Comparison of ENCODE assay signal across 13 cellular contexts in the genomic region with DNA sequence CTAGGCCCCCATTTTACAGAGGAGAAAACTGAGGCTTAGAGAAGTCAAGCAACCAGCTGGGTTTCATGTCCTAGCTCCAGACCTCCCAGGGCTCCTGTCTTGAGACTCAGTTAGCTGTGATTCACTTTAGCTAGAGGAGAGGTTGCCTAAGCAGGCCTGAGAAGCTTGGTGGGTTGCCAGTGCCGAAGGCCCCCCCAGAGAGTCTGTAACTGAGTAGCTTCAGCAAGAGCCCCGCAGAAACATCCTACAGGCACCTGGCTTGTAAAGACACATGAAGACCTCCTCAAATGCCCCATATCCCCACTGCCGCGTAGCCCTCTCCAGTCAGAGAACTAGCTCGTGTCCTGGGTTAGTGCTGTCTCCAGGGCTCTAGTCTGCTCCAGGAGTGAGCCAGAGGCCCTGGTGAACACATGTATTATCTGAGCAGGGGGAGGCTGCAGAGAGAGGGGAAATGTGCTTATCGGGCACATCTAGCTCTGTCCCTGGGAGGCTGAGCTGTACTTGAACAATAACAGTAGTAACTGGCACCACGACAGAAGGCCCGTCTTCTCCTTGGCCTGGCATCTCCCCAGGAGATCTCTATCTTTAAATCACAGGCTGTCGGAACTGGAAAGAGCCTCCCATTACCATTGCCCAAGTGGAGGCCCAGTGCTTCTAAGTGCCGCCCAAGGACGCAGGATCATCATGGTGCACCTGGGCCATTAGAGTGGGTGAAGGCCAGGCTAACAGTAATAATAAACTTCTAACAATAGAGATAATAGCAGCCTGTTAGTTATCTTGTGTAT. TPM values are rescaled to one million over a fixed set of nuclear protein-coding genes. Genes with fewer than 3 reads are reported as not detected.
DNase-seq lines count a peak whose midpoint lies in the region; ATAC-seq, FAIRE-seq and TF ChIP-seq lines count a peak whose summit lies in the region.
"Had no signal": no experiment of that assay in that cellular context is flagged by ENCODE, and none has a peak within 500 bp of the region (broad histone marks: within the 10 kb centered on the region; RNA-seq: fewer than 3 reads in every experiment).

No MANE protein-coding gene starts in this region.

- 78% methylated on average over 11 of the region's 11 CpGs for WGBS in sigmoid colon, 2 donors

- dilution Hi-C loops in endothelial cell of umbilical vein (cut with MboI; ENCODE audit: extremely low pct_ligation_motif_present, low sequenced_read_pairs), result no loop called here

- no peak overlapping the region for H2AFZ ChIP-seq in endothelial cell of umbilical vein (ENCODE audit: low read depth, low read length)

- DNase-seq in BE2C, result peak; percentile 89
- no peak for DNase-seq in Panc1 (ENCODE audit: low read depth, low spot score)
- DNase-seq in endothelial cell of umbilical vein (ENCODE audit: low read depth, low spot score), result peak; percentile 53
- DNase-seq in mesothelial cell of epicardium (ENCODE audit: low spot score in 2 of 2, unreplicated experiment in 2 of 2), result no peak
- no peak for DNase-seq in mucosa of gallbladder (ENCODE audit: low spot score)
- no peak for DNase-seq in sigmoid colon
- DNase-seq in endothelial cell (ENCODE audit: low spot score), result no peak
- DNase-seq: activated B cell treated with CpG ODN at 0.5 μM for 24 hours, AML-193 had no signal

- H3K27ac Mint-ChIP-seq in mesothelial cell of epicardium (peak overlapping the region; percentile 83), endothelial cell (ENCODE audit: unreplicated experiment) (no peak overlapping the region)
- H3K27ac Mint-ChIP-seq: activated B cell treated with CpG ODN at 0.5 μM for 24 hours; activated T-helper 17 cell treated with anti-CD3 and anti-CD28 coated beads, Interleukin-2, amount 50 U/mL, for 72 hours; stimulated activated naive CD8-positive, alpha-beta T cell treated with anti-CD3 and anti-CD28 coated beads, Interleukin-15, Interleukin-2, amounts not matched to agents 100 ng/mL and 50 ng/mL, for 24 hours had no signal

- H3K9me3 Mint-ChIP-seq in mesothelial cell of epicardium (no peaks in the 10 kb centered on the region), endothelial cell (ENCODE audit: unreplicated experiment) (no peaks in the 10 kb centered on the region)
- H3K9me3 Mint-ChIP-seq: activated B cell treated with CpG ODN at 0.5 μM for 24 hours; activated T-helper 17 cell treated with anti-CD3 and anti-CD28 coated beads, Interleukin-2, amount 50 U/mL, for 72 hours; stimulated activated naive CD8-positive, alpha-beta T cell treated with anti-CD3 and anti-CD28 coated beads, Interleukin-15, Interleukin-2, amounts not matched to agents 100 ng/mL and 50 ng/mL, for 24 hours had no signal

- H3K4me1 ChIP-seq in BE2C (peaks cover 93% of the 10 kb centered on the region), Panc1 (ENCODE audit: control insufficient read depth, insufficient read depth, low read length) (no peaks in the 10 kb centered on the region), endothelial cell of umbilical vein (ENCODE audit: control insufficient read depth, extremely low read depth, insufficient read depth, low read length) (peaks cover 27% of the 10 kb centered on the region), sigmoid colon (peaks cover 0 to 35% (median 26%) of the 10 kb centered on the region in 4 donors)

- H3K4me3 Mint-ChIP-seq in mesothelial cell of epicardium (no peak overlapping the region), endothelial cell (ENCODE audit: unreplicated experiment) (no peak overlapping the region)
- H3K4me3 Mint-ChIP-seq: activated B cell treated with CpG ODN at 0.5 μM for 24 hours; activated T-helper 17 cell treated with anti-CD3 and anti-CD28 coated beads, Interleukin-2, amount 50 U/mL, for 72 hours; stimulated activated naive CD8-positive, alpha-beta T cell treated with anti-CD3 and anti-CD28 coated beads, Interleukin-15, Interleukin-2, amounts not matched to agents 100 ng/mL and 50 ng/mL, for 24 hours had no signal

- H3K36me3 ChIP-seq in BE2C (peaks cover 31% of the 10 kb centered on the region), Panc1 (ENCODE audit: control insufficient read depth, insufficient read depth, low read length) (no peaks in the 10 kb centered on the region), endothelial cell of umbilical vein (ENCODE audit: control insufficient read depth in 2 of 2, extremely low read depth in 1 of 2, insufficient read depth in 2 of 2, low read length in 2 of 2) (no peaks in the 10 kb centered on the region), sigmoid colon (no peaks in the 10 kb centered on the region)

- H3K4me2 ChIP-seq in endothelial cell of umbilical vein (ENCODE audit: insufficient read depth, low read length), result no peak overlapping the region

- TF ChIP-seq CTCF in BE2C (IDR thresholded peaks at IDR 0.05; ENCODE audit: low read depth, low read length) (no peak), Panc1 (IDR thresholded peaks at IDR 0.05) (no peak), endothelial cell of umbilical vein (IDR thresholded peaks at IDR 0.05; ENCODE audit: extremely low read depth in 1 of 2, insufficient read depth in 1 of 2, low read depth in 1 of 2, low read length in 2 of 2) (no peak), mesothelial cell of epicardium (IDR thresholded peaks at IDR 0.05; ENCODE audit: unreplicated experiment) (no peak), sigmoid colon (IDR thresholded peaks at IDR 0.05) (no peak), endothelial cell (IDR thresholded peaks at IDR 0.05; ENCODE audit: unreplicated experiment) (no peak)

- in situ Hi-C loops in Panc1 (cut with HindIII; ENCODE audit: low pct_unique_long_range_greater_than_20kb, low sequenced_read_pairs), result no loop called here

- H3K4me3 ChIP-seq in BE2C (ENCODE audit: low read depth, low read length) (peak overlapping the region; percentile 6), Panc1 (ENCODE audit: low read depth in 2 of 2, low read length in 2 of 2) (no peak overlapping the region), endothelial cell of umbilical vein (replicated peaks in 1 of 3; ENCODE audit: insufficient read depth in 1 of 3, low read depth in 1 of 3, low read length in 3 of 3) (no peak overlapping the region), sigmoid colon (no peak overlapping the region)
- H3K4me3 ChIP-seq: lung had no signal

- no peaks in the 10 kb centered on the region for H4K20me1 ChIP-seq in endothelial cell of umbilical vein (replicated peaks; ENCODE audit: control insufficient read depth, extremely low read depth, insufficient read depth, low read length)

- no peak for TF ChIP-seq EP300 in sigmoid colon (IDR thresholded peaks at IDR 0.05)

- no peaks in the 10 kb centered on the region for H3K27me3 ChIP-seq in BE2C
- no peaks in the 10 kb centered on the region for H3K27me3 ChIP-seq in Panc1 (ENCODE audit: control insufficient read depth, insufficient read depth, low read length)
- peaks cover 0 to 8% of the 10 kb centered on the region in 2 experiments for H3K27me3 ChIP-seq in endothelial cell of umbilical vein (ENCODE audit: control insufficient read depth in 2 of 2, insufficient read depth in 2 of 2, low read length in 2 of 2)
- no peaks in the 10 kb centered on the region for H3K27me3 ChIP-seq in sigmoid colon

- H3K9me1 ChIP-seq in endothelial cell of umbilical vein (replicated peaks; ENCODE audit: control insufficient read depth, extremely low read depth, insufficient read depth, low read length), result no peaks in the 10 kb centered on the region

- no peaks in the 10 kb centered on the region for H3K27me3 Mint-ChIP-seq in mesothelial cell of epicardium (ENCODE audit: low read depth)
- H3K27me3 Mint-ChIP-seq in endothelial cell (ENCODE audit: unreplicated experiment), result peaks cover 22% of the 10 kb centered on the region
- H3K27me3 Mint-ChIP-seq: stimulated activated naive CD8-positive, alpha-beta T cell treated with anti-CD3 and anti-CD28 coated beads, Interleukin-15, Interleukin-2, amounts not matched to agents 100 ng/mL and 50 ng/mL, for 24 hours had no signal

- intact Hi-C loops in Panc1 (cut with micrococcal nuclease; ENCODE audit: unreplicated experiment) (no loop called here), endothelial cell of umbilical vein (cut with micrococcal nuclease) (no loop called here), sigmoid colon (cut with DNase I) (no loop called here)

- TF ChIP-seq POLR2A in endothelial cell of umbilical vein (IDR thresholded peaks at IDR 0.05; ENCODE audit: low read depth, low read length) (no peak), sigmoid colon (IDR thresholded peaks at IDR 0.05) (no peak)

- ATAC-seq in Panc1 (peak; percentile 20; the same call in 1 of the 2 replicates), HG03280 (IDR thresholded peaks at IDR 0.05; ENCODE audit: unreplicated experiment) (no peak)
- ATAC-seq: activated T-helper 17 cell treated with anti-CD3 and anti-CD28 coated beads, Interleukin-2, amount 50 U/mL, for 72 hours had no signal

- H3K79me2 ChIP-seq in endothelial cell of umbilical vein (ENCODE audit: control insufficient read depth, insufficient read depth, low read length), result no peaks in the 10 kb centered on the region

- H3K4me1 Mint-ChIP-seq in mesothelial cell of epicardium (peaks cover 77% of the 10 kb centered on the region), endothelial cell (ENCODE audit: unreplicated experiment) (peaks cover 73% of the 10 kb centered on the region)
- H3K4me1 Mint-ChIP-seq: activated T-helper 17 cell treated with anti-CD3 and anti-CD28 coated beads, Interleukin-2, amount 50 U/mL, for 72 hours had no signal

- no TSS peak for BruUV-seq in Panc1 (replicated peaks; lab: Mats Ljungman, UMichigan)
- no TSS peak for BruUV-seq in endothelial cell of umbilical vein (replicated peaks; lab: Mats Ljungman, UMichigan)

- H3K27ac ChIP-seq in Panc1 (ENCODE audit: low read length), result no peak overlapping the region
- H3K27ac ChIP-seq in endothelial cell of umbilical vein (ENCODE audit: insufficient read depth, low read depth, low read length), result no peak overlapping the region
- H3K27ac ChIP-seq in sigmoid colon, result no peak overlapping the region

- H3K9me3 ChIP-seq in BE2C (no peaks in the 10 kb centered on the region), Panc1 (ENCODE audit: control insufficient read depth, insufficient read depth, low read depth, low read length) (no peaks in the 10 kb centered on the region), endothelial cell of umbilical vein (replicated peaks; ENCODE audit: control insufficient read depth, insufficient read depth, low read length) (no peaks in the 10 kb centered on the region), sigmoid colon (no peaks in the 10 kb centered on the region)

- CTCF ChIA-PET in Panc1 (lab: Charles Lee) (no interaction called here), endothelial cell of umbilical vein (lab: Charles Lee) (interaction anchor here (0.9 to 2.8 kb wide), 15 partner anchors 11 to 317 kb away, joined by 3 to 19 read pairs (median 5); a partner anchor contains a TSS)

- POLR2A ChIA-PET in Panc1 (lab: Charles Lee) (no interaction called here), endothelial cell of umbilical vein (lab: Charles Lee) (interaction anchor here (0.6 kb wide), 1 partner anchor 29 kb away, joined by 3 read pairs; no protein-coding TSS in a partner anchor)

- no peaks in the 10 kb centered on the region for H3K36me3 Mint-ChIP-seq in mesothelial cell of epicardium
- H3K36me3 Mint-ChIP-seq in endothelial cell (ENCODE audit: low read depth, unreplicated experiment), result peaks cover 5% of the 10 kb centered on the region

- no peak overlapping the region for H3K9ac ChIP-seq in endothelial cell of umbilical vein (replicated peaks; ENCODE audit: extremely low read depth, insufficient read depth, low read length)

- FAIRE-seq in endothelial cell of umbilical vein (lab: Jason Lieb, UNC), result no peak

RNA-seq across cellular contexts. Expression of a gene that starts 28.9 kb away (rescaled TPM):
- polyA plus RNA-seq in BE2C (2012; ENCODE audit: insufficient read depth, insufficient read length, low read depth), result 181 TPM
- total RNA-seq in Panc1 (2021; ENCODE audit: unreplicated experiment) (1.1 TPM), endothelial cell of umbilical vein (2.5 and 5.4 TPM in 2 replicates), mesothelial cell of epicardium (84.8 to 91.5 TPM (median 85.7 TPM) in 3 replicates), mucosa of gallbladder (115 TPM), sigmoid colon (1 to 10 TPM; 1.4 to 3.0 (median 1.7) TPM), endothelial cell (ENCODE audit: unreplicated experiment) (231 TPM)
- polyA plus RNA-seq in Panc1 (2012; ENCODE audit: insufficient read length), result 0.68 TPM
- polyA plus RNA-seq in endothelial cell of umbilical vein (0.39 and 0.57 TPM in 2 replicates), sigmoid colon (10 to 100 TPM in 1 of 3 donors, 1 to 10 TPM in 2; 1.8 to 12.7 (median 2.8) TPM)
- polyA plus RNA-seq in endothelial cell of umbilical vein (2011; cell fraction: cytosol; rRNA removed), result 0.37 and 0.45 TPM in 2 replicates
- 0.73 and 0.76 TPM in 2 replicates for polyA plus RNA-seq in endothelial cell of umbilical vein (2011; cell fraction: nucleus; rRNA removed)
- 0.18 and 0.37 TPM in 2 replicates for polyA plus RNA-seq in endothelial cell of umbilical vein (2012)
- 0.39 and 0.49 TPM in 2 replicates for polyA minus RNA-seq in endothelial cell of umbilical vein
- 3.7 TPM for polyA minus RNA-seq in endothelial cell of umbilical vein (2011; cell fraction: cytosol; rRNA and poly(A)+ RNA removed)
- polyA minus RNA-seq in endothelial cell of umbilical vein (2011; cell fraction: nucleus; rRNA and poly(A)+ RNA removed), result 0.24 and 0.29 TPM in 2 replicates
- total RNA-seq: activated B cell treated with CpG ODN at 0.5 μM for 24 hours had no signal

Comparison
In these comparisons a context has a peak if more than half of its experiments do, and no peak if none do; other contexts are left out.
1. DNase-seq: peak in BE2C (single experiment) and endothelial cell of umbilical vein (single experiment); none in Panc1 (single experiment), mesothelial cell of epicardium (0 of 2), mucosa of gallbladder (single experiment), sigmoid colon (single experiment) and endothelial cell (single experiment).
2. RNA of a gene that starts 28.9 kb away (total RNA-seq): 231 TPM in endothelial cell (single experiment), 115 TPM in mucosa of gallbladder (single experiment) and 84.8 to 91.5 TPM in mesothelial cell of epicardium; 2.5 to 5.4 TPM in endothelial cell of umbilical vein, 1.4 to 3.0 TPM in sigmoid colon and 1.1 TPM in Panc1 (single experiment); every median in the first group is over 10 times any median in the second.